Comparison of ENCODE assay signal across 8 cellular contexts in the genomic region with DNA sequence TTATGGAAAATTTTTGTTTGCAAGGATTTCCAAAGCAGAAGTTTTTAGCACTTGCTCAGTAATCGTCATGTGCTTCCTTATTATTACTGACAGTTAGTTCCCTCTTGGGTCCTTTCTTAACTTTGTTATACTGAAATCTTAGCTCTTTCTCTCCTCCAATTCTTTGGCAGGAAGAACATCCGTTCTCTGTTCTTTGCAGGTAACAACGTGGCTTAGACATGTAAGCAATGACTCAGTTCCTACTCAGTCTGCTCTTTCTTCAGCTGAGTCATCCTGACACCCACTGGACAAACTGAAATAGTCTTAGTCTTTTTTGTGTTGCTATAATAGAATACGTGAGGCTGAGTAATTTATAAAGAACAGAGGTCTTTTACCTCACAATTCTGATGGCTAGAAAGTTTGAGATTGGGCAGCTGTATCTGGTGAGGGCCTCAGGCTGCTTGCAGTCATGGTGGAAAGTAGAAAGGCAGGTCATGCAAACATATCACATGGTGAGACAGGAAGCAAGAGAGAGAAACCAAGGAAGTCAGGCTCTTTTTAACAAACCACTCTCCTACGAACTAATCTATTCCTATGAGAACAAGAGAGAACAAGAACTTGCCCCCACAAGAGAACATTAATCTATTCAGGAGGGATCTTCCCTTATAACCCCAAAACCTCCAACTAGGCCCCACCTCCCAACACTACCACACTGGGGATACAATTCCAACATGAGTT.
A peak's percentile ranks its signal among the peaks of the same experiment; 100 is the strongest.
DNase-seq lines count a peak whose midpoint lies in the region; ATAC-seq, FAIRE-seq and TF ChIP-seq lines count a peak whose summit lies in the region.

No MANE protein-coding gene starts in this region.

- no peak for TF ChIP-seq POLR2A in GM18505 (IDR thresholded peaks at IDR 0.05; ENCODE audit: borderline replicate concordance, extremely low read depth, insufficient read depth, insufficient read length)

- TF ChIP-seq CTCF in D721Med (IDR thresholded peaks at IDR 0.05; ENCODE audit: insufficient read depth, missing control alignments), result no peak

- FAIRE-seq in D721Med (lab: Jason Lieb, UNC), result no peak

- ATAC-seq in GM18505 (IDR thresholded peaks at IDR 0.05; ENCODE audit: unreplicated experiment) (peak; percentile 97), HG02642 (IDR thresholded peaks at IDR 0.05; ENCODE audit: poor library complexity, unreplicated experiment) (peak; percentile 92)
- ATAC-seq in stimulated activated naive CD8-positive, alpha-beta T cell treated with anti-CD3 and anti-CD28 coated beads, Interleukin-15, Interleukin-2, amounts not matched to agents 100 U/mL and 50 U/mL, for 24 hours, result peak; percentile 89

- peak; percentile 52 for DNase-seq in MV-4-11 (lab: John Stamatoyannopoulos, UW)
- peak; percentile 75 for DNase-seq in activated effector memory CD4-positive, alpha-beta T cell treated with anti-CD3 and anti-CD28 coated beads, Interleukin-2, amount 50 U/mL, for 16 hours
- peak; percentile 95 for DNase-seq in iris pigment epithelial cell (ENCODE audit: low read depth)
- peak; percentile 44 for DNase-seq in stimulated activated naive CD8-positive, alpha-beta T cell treated with anti-CD3 and anti-CD28 coated beads, Interleukin-15, Interleukin-2, amounts not matched to agents 100 U/mL and 50 U/mL, for 24 hours
- DNase-seq in D721Med (ENCODE audit: insufficient read length, low spot score), result no peak
- no peak for DNase-seq in NCI-H510A treated with DMSO at 0.1 percent for 48 hours (lab: John Stamatoyannopoulos, UW)

Comparison
In these comparisons a context has a peak if more than half of its experiments do, and no peak if none do; other contexts are left out.
1. DNase-seq: peak in MV-4-11 (single experiment), activated effector memory CD4-positive, alpha-beta T cell treated with anti-CD3 and anti-CD28 coated beads, Interleukin-2, amount 50 U/mL, for 16 hours (single experiment), iris pigment epithelial cell (single experiment) and stimulated activated naive CD8-positive, alpha-beta T cell treated with anti-CD3 and anti-CD28 coated beads, Interleukin-15, Interleukin-2, amounts not matched to agents 100 U/mL and 50 U/mL, for 24 hours (single experiment); none in D721Med (single experiment) and NCI-H510A treated with DMSO at 0.1 percent for 48 hours (single experiment).
2. Peak in every context shown above with its lines, with median percentiles within 50 percentile points of each other: ATAC-seq.